Comparison of ENCODE assay signal across 10 cellular contexts in the genomic region with DNA sequence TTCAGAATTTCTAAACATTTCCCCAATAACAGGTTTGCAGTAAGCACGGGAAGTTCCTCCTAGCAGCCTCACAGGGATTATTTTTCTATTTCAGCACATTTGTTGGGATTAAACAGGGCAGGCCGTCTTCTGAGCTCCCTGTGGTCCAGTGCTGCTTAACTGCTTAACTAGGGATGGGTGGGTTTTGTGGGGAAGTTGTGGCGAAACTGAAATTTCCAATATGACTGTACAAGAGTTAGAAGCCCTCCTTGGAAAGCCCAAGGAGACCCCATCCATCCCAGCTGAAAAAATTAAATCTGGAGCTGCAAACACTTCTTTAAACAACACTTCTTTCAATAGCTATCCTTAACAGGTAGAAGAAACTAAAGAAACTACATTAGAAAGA. TPM values are rescaled to one million over a fixed set of nuclear protein-coding genes. Genes with fewer than 3 reads are reported as not detected.
DNase-seq lines count a peak whose midpoint lies in the region; ATAC-seq and TF ChIP-seq lines count a peak whose summit lies in the region.
"Had no signal": no experiment of that assay in that cellular context is flagged by ENCODE, and none has a peak within 500 bp of the region (broad histone marks: within the 10 kb centered on the region; RNA-seq: fewer than 3 reads in every experiment).

No MANE protein-coding gene starts in this region.

- no peaks in the 10 kb centered on the region for H3K27me3 Mint-ChIP-seq in activated naive CD4-positive, alpha-beta T cell treated with anti-CD3 and anti-CD28 coated beads, Interleukin-2, amount 50 U/mL, for 24 hours
- H3K27me3 Mint-ChIP-seq in activated CD4-positive, alpha-beta memory T cell treated with anti-CD3 and anti-CD28 coated beads, Interleukin-2, amount 10 ng/mL, durations not matched to agents 7 days and 5 days: no peaks in the 10 kb centered on the region
- no peaks in the 10 kb centered on the region for H3K27me3 Mint-ChIP-seq in mesothelial cell of epicardium (ENCODE audit: low read depth)

- TF ChIP-seq CTCF in mesothelial cell of epicardium (IDR thresholded peaks at IDR 0.05; ENCODE audit: unreplicated experiment) (no peak), tibial nerve (IDR thresholded peaks at IDR 0.05) (no peak)

- H3K27ac Mint-ChIP-seq in activated naive CD4-positive, alpha-beta T cell treated with anti-CD3 and anti-CD28 coated beads, Interleukin-2, amount 50 U/mL, for 24 hours: peak overlapping the region; percentile 93
- peak overlapping the region; percentile 100 for H3K27ac Mint-ChIP-seq in activated CD4-positive, alpha-beta memory T cell treated with anti-CD3 and anti-CD28 coated beads, Interleukin-2, amount 10 ng/mL, durations not matched to agents 7 days and 5 days
- H3K27ac Mint-ChIP-seq in mesothelial cell of epicardium: peak overlapping the region; percentile 90

- 42 to 53% methylated on average over 3 of the region's 3 CpGs for WGBS in tibial nerve, 2 donors

- TF ChIP-seq EP300 in tibial nerve (IDR thresholded peaks at IDR 0.05): no peak

- peak overlapping the region in 3 of 4 donors; percentile 56 to 80 (median 73) for H3K27ac ChIP-seq in tibial nerve

- no peaks in the 10 kb centered on the region for H3K9me3 ChIP-seq in tibial nerve
- H3K9me3 ChIP-seq: MG63 had no signal

- peaks cover 0 to 58% (median 39%) of the 10 kb centered on the region in 4 donors for H3K4me1 ChIP-seq in tibial nerve

- peaks cover 5% of the 10 kb centered on the region for H3K36me3 Mint-ChIP-seq in activated naive CD4-positive, alpha-beta T cell treated with anti-CD3 and anti-CD28 coated beads, Interleukin-2, amount 50 U/mL, for 24 hours
- H3K36me3 Mint-ChIP-seq in activated CD4-positive, alpha-beta memory T cell treated with anti-CD3 and anti-CD28 coated beads, Interleukin-2, amount 10 ng/mL, durations not matched to agents 7 days and 5 days (ENCODE audit: low read depth): peaks cover 71% of the 10 kb centered on the region
- H3K36me3 Mint-ChIP-seq in mesothelial cell of epicardium: peaks cover 3% of the 10 kb centered on the region

- TF ChIP-seq POLR2A in tibial nerve (IDR thresholded peaks at IDR 0.05): no peak

- POLR2A ChIA-PET in activated CD4-positive, alpha-beta memory T cell treated with anti-CD3 and anti-CD28 coated beads, Interleukin-2, amount 10 ng/mL, durations not matched to agents 7 days and 5 days (lab: Charles Lee): interaction anchor here (0.8 to 9.4 kb wide), 11 partner anchors 7 to 76 kb away, joined by 3 to 196 read pairs (median 9); partner anchors contain the start of genes FAM117A, KAT7, SLC35B1 and SPOP

- H3K27me3 ChIP-seq in tibial nerve: no peaks in the 10 kb centered on the region
- H3K27me3 ChIP-seq: MG63 had no signal

- H3K4me3 Mint-ChIP-seq in activated naive CD4-positive, alpha-beta T cell treated with anti-CD3 and anti-CD28 coated beads, Interleukin-2, amount 50 U/mL, for 24 hours: peak overlapping the region; percentile 86
- peak overlapping the region; percentile 94 for H3K4me3 Mint-ChIP-seq in activated CD4-positive, alpha-beta memory T cell treated with anti-CD3 and anti-CD28 coated beads, Interleukin-2, amount 10 ng/mL, durations not matched to agents 7 days and 5 days
- H3K4me3 Mint-ChIP-seq in mesothelial cell of epicardium: no peak overlapping the region

- ATAC-seq in GM18519 (IDR thresholded peaks at IDR 0.05; ENCODE audit: low FRiP score, unreplicated experiment): no peak
- ATAC-seq: Panc1 had no signal

- peaks cover 93% of the 10 kb centered on the region for H3K4me1 Mint-ChIP-seq in activated naive CD4-positive, alpha-beta T cell treated with anti-CD3 and anti-CD28 coated beads, Interleukin-2, amount 50 U/mL, for 24 hours
- H3K4me1 Mint-ChIP-seq in activated CD4-positive, alpha-beta memory T cell treated with anti-CD3 and anti-CD28 coated beads, Interleukin-2, amount 10 ng/mL, durations not matched to agents 7 days and 5 days: peaks cover 91% of the 10 kb centered on the region
- H3K4me1 Mint-ChIP-seq in mesothelial cell of epicardium: peaks cover 37% of the 10 kb centered on the region

- H3K4me3 ChIP-seq in tibial nerve: no peak overlapping the region
- H3K4me3 ChIP-seq: MG63 had no signal

- no peaks in the 10 kb centered on the region for H3K36me3 ChIP-seq in tibial nerve
- H3K36me3 ChIP-seq: MG63 had no signal

- H3K9me3 Mint-ChIP-seq in activated naive CD4-positive, alpha-beta T cell treated with anti-CD3 and anti-CD28 coated beads, Interleukin-2, amount 50 U/mL, for 24 hours: peaks cover 8% of the 10 kb centered on the region
- no peaks in the 10 kb centered on the region for H3K9me3 Mint-ChIP-seq in activated CD4-positive, alpha-beta memory T cell treated with anti-CD3 and anti-CD28 coated beads, Interleukin-2, amount 10 ng/mL, durations not matched to agents 7 days and 5 days
- peaks cover 3% of the 10 kb centered on the region for H3K9me3 Mint-ChIP-seq in mesothelial cell of epicardium

- no peak for DNase-seq in activated naive CD4-positive, alpha-beta T cell treated with Interleukin-2 at 50 U/mL for 16 hours
- DNase-seq in activated CD4-positive, alpha-beta memory T cell treated with anti-CD3 and anti-CD28 coated beads, Interleukin-2, amount 10 ng/mL, durations not matched to agents 7 days and 5 days: no peak
- DNase-seq in mesothelial cell of epicardium (ENCODE audit: low spot score in 2 of 2, unreplicated experiment in 2 of 2) (no peak), tibial nerve (ENCODE audit: low spot score in 2 of 2) (no peak), NCI-H748 (lab: John Stamatoyannopoulos, UW; ENCODE audit: unreplicated experiment) (no peak)
- DNase-seq in stimulated activated CD4-positive, alpha-beta T cell treated with anti-CD3 and anti-CD28 coated beads, Interleukin-4, amount 100 ng/mL, for 4 hours: no peak

- CTCF ChIA-PET in activated CD4-positive, alpha-beta memory T cell treated with anti-CD3 and anti-CD28 coated beads, Interleukin-2, amount 10 ng/mL, durations not matched to agents 7 days and 5 days (lab: Charles Lee): interaction anchor here (0.8 to 1.5 kb wide), 7 partner anchors 10 to 171 kb away, joined by 3 to 7 read pairs (median 4); no protein-coding TSS in a partner anchor

RNA-seq across cellular contexts. Expression of gene FAM117A, which starts 22.2 kb away (rescaled TPM):
- total RNA-seq in activated CD4-positive, alpha-beta memory T cell treated with anti-CD3 and anti-CD28 coated beads, Interleukin-2, amount 10 ng/mL, durations not matched to agents 7 days and 5 days: 10 to 100 TPM; 61.0 to 62.0 TPM
- 15.7 to 16.5 TPM (median 16.1 TPM) in 3 replicates for total RNA-seq in mesothelial cell of epicardium
- 10 to 100 TPM; 12.9 to 23.1 (median 18.3) TPM for total RNA-seq in tibial nerve

RNA-seq across cellular contexts. Expression of gene SLC35B1, which starts 33.9 kb away (rescaled TPM):
- total RNA-seq in activated CD4-positive, alpha-beta memory T cell treated with anti-CD3 and anti-CD28 coated beads, Interleukin-2, amount 10 ng/mL, durations not matched to agents 7 days and 5 days: 10 to 100 TPM; 50.4 TPM
- total RNA-seq in mesothelial cell of epicardium (67.7 to 69.2 TPM (median 69.2 TPM) in 3 replicates), tibial nerve (10 to 100 TPM; 29.6 to 46.5 (median 42.8) TPM)

RNA-seq across cellular contexts. Expression of gene KAT7, which starts 46.8 kb away (rescaled TPM):
- 10 to 100 TPM; 79.8 to 80.2 TPM for total RNA-seq in activated CD4-positive, alpha-beta memory T cell treated with anti-CD3 and anti-CD28 coated beads, Interleukin-2, amount 10 ng/mL, durations not matched to agents 7 days and 5 days
- total RNA-seq in mesothelial cell of epicardium: 66.7 to 74.3 TPM (median 69.9 TPM) in 3 replicates
- 10 to 100 TPM; 31.6 to 45.6 (median 42.0) TPM for total RNA-seq in tibial nerve
